ENCODE assay signal across 17 cellular contexts in the genomic region with DNA sequence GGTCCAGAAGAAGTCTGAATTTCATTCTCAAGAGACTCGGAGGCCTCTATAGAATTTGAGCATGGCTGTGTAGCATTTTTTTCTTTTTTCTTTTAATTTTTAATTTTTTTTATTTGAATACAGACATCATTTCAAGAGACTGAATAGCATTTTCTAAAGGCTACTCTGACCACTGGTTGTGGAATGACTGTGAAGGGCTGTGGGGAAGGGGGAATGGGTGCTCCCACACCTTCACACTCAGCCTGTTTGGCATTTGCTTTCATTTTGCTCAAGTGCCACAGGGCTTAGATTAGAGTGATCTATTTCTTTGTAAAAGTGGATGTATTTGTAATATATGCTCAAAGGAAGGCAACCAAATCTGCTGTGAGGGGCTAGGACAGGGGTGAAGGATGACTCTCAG.
DNase-seq lines count a peak whose midpoint lies in the region; ATAC-seq and TF ChIP-seq lines count a peak whose summit lies in the region.
"Had no signal": no experiment of that assay in that cellular context is flagged by ENCODE, and none has a peak within 500 bp of the region (broad histone marks: within the 10 kb centered on the region; RNA-seq: fewer than 3 reads in every experiment).

No MANE protein-coding gene starts in this region.

- H3K79me1 ChIP-seq in mesenchymal stem cell (replicated peaks; ENCODE audit: low read length, poor library complexity, severe bottlenecking), result no peaks in the 10 kb centered on the region

- H3K14ac ChIP-seq in mesenchymal stem cell (ENCODE audit: low read length in 2 of 2), result no peak overlapping the region

- no peak overlapping the region for H3K4me2 ChIP-seq in mesenchymal stem cell (ENCODE audit: low read length, poor library complexity, severe bottlenecking)

- no peak overlapping the region for H3K4ac ChIP-seq in mesenchymal stem cell (ENCODE audit: low read depth in 1 of 2, low read length in 2 of 2)

- H3K9ac ChIP-seq in mesenchymal stem cell (ENCODE audit: low read length), result no peak overlapping the region

- H2BK12ac ChIP-seq in mesenchymal stem cell (ENCODE audit: low read length in 2 of 2), result no peak overlapping the region

- H4K8ac ChIP-seq in mesenchymal stem cell (ENCODE audit: low read length), result no peak overlapping the region

- no peak overlapping the region for H2BK120ac ChIP-seq in mesenchymal stem cell (ENCODE audit: low read depth, low read length)

- POLR2A ChIA-PET in naive thymus-derived CD4-positive, alpha-beta T cell (lab: Charles Lee), result no interaction called here

- H3K4me3 ChIP-seq in mesenchymal stem cell (ENCODE audit: insufficient read depth in 1 of 2, low read depth in 1 of 2, low read length in 2 of 2), result no peak overlapping the region
- H3K4me3 ChIP-seq in naive thymus-derived CD4-positive, alpha-beta T cell (ENCODE audit: low read length), result no peak overlapping the region
- H3K4me3 ChIP-seq: heart right ventricle, uterus had no signal

- no peaks in the 10 kb centered on the region for H3K36me3 ChIP-seq in mesenchymal stem cell (ENCODE audit: control insufficient read depth in 1 of 2, insufficient read depth in 2 of 2, low read depth in 1 of 2, low read length in 2 of 2)
- H3K36me3 ChIP-seq in naive thymus-derived CD4-positive, alpha-beta T cell (ENCODE audit: control insufficient read depth in 2 of 3, insufficient read depth in 3 of 3, low read length in 3 of 3), result no peaks in the 10 kb centered on the region
- H3K36me3 ChIP-seq: BE2C, heart right ventricle, uterus had no signal

- H3K4me1 Mint-ChIP-seq in naive thymus-derived CD4-positive, alpha-beta T cell, result no peaks in the 10 kb centered on the region

- no peak overlapping the region for H2BK15ac ChIP-seq in mesenchymal stem cell (ENCODE audit: low read depth, poor library complexity, severe bottlenecking)

- H3K36me3 Mint-ChIP-seq in naive thymus-derived CD4-positive, alpha-beta T cell, result no peaks in the 10 kb centered on the region

- peaks cover 0 to 5% (median 0%) of the 10 kb centered on the region in 11 donors for H3K9me3 Mint-ChIP-seq in naive thymus-derived CD4-positive, alpha-beta T cell

- ATAC-seq in GM18511 (IDR thresholded peaks at IDR 0.05; ENCODE audit: unreplicated experiment) (peak; percentile 93), GM19452 (IDR thresholded peaks at IDR 0.05; ENCODE audit: unreplicated experiment) (peak; percentile 75), HG02938 (IDR thresholded peaks at IDR 0.05; ENCODE audit: unreplicated experiment) (peak; percentile 83), HG03469 (IDR thresholded peaks at IDR 0.05; ENCODE audit: unreplicated experiment) (peak; percentile 64), GM18505 (IDR thresholded peaks at IDR 0.05; ENCODE audit: unreplicated experiment) (no peak)
- ATAC-seq in naive thymus-derived CD4-positive, alpha-beta T cell, result no peak
- ATAC-seq: heart right ventricle, SK-N-SH treated with all-trans-retinoic acid at 6 μM for 48 hours had no signal

- no peaks in the 10 kb centered on the region for H3K27me3 ChIP-seq in mesenchymal stem cell (ENCODE audit: control insufficient read depth in 1 of 2, insufficient read depth in 1 of 2, low read length in 2 of 2)
- no peaks in the 10 kb centered on the region for H3K27me3 ChIP-seq in naive thymus-derived CD4-positive, alpha-beta T cell (ENCODE audit: control insufficient read depth in 2 of 2, insufficient read depth in 2 of 2, low read length in 2 of 2)
- H3K27me3 ChIP-seq: BE2C, heart right ventricle, uterus had no signal

- H3K23ac ChIP-seq in mesenchymal stem cell (ENCODE audit: low read length in 2 of 2), result no peak overlapping the region

- H3K27ac ChIP-seq in mesenchymal stem cell (ENCODE audit: low read length, poor library complexity, severe bottlenecking), result no peak overlapping the region
- no peak overlapping the region for H3K27ac ChIP-seq in naive thymus-derived CD4-positive, alpha-beta T cell (ENCODE audit: low read depth, low read length)
- H3K27ac ChIP-seq: heart right ventricle, uterus had no signal

- CTCF ChIA-PET in naive thymus-derived CD4-positive, alpha-beta T cell (lab: Charles Lee), result interaction anchor here (0.5 kb wide), 1 partner anchor 78 kb away, joined by 3 read pairs; no protein-coding TSS in a partner anchor

- no CpG with 5 or more reads among the region's 1 CpG for WGBS in mesenchymal stem cell

- H2AK5ac ChIP-seq in mesenchymal stem cell (ENCODE audit: low read length, severe bottlenecking), result no peak overlapping the region

- intact Hi-C loops in naive thymus-derived CD4-positive, alpha-beta T cell (cut with micrococcal nuclease), result no loop called here

- H2BK5ac ChIP-seq in mesenchymal stem cell (ENCODE audit: low read depth, low read length, poor library complexity, severe bottlenecking), result no peak overlapping the region

- H3K9me3 ChIP-seq in mesenchymal stem cell (ENCODE audit: control insufficient read depth, low read length), result no peaks in the 10 kb centered on the region
- no peaks in the 10 kb centered on the region for H3K9me3 ChIP-seq in naive thymus-derived CD4-positive, alpha-beta T cell (ENCODE audit: control insufficient read depth in 2 of 3, low read length in 3 of 3)
- H3K9me3 ChIP-seq: BE2C, heart right ventricle, uterus had no signal

- no peak overlapping the region for H3K18ac ChIP-seq in mesenchymal stem cell (ENCODE audit: low read depth in 1 of 2, low read length in 2 of 2)

- DNase-seq in mesenchymal stem cell (no peak), D341Med (ENCODE audit: low spot score) (no peak)
- DNase-seq in naive thymus-derived CD4-positive, alpha-beta T cell, result no peak
- DNase-seq: activated CD4-positive, alpha-beta T cell treated with anti-CD3 and anti-CD28 coated beads for 4 hours; BE2C; heart right ventricle; NCI-H2107; NCI-H510A treated with DMSO at 0.1 percent for 48 hours; stimulated activated CD4-positive, alpha-beta T cell treated with anti-CD3 and anti-CD28 coated beads, Interleukin-4, amount 100 ng/mL, for 4 hours; T-helper 9 cell; uterus had no signal

- no peak overlapping the region for H3K27ac Mint-ChIP-seq in naive thymus-derived CD4-positive, alpha-beta T cell

- TF ChIP-seq POLR2A in GM18505 (IDR thresholded peaks at IDR 0.05; ENCODE audit: borderline replicate concordance, extremely low read depth, insufficient read depth, insufficient read length), result no peak

- H3K4me3 Mint-ChIP-seq in naive thymus-derived CD4-positive, alpha-beta T cell, result no peak overlapping the region

- H3K4me1 ChIP-seq in mesenchymal stem cell (ENCODE audit: control insufficient read depth, insufficient read depth, low read depth, low read length), result no peaks in the 10 kb centered on the region
- no peaks in the 10 kb centered on the region for H3K4me1 ChIP-seq in naive thymus-derived CD4-positive, alpha-beta T cell (ENCODE audit: control insufficient read depth in 2 of 2, insufficient read depth in 2 of 2, low read length in 2 of 2)
- H3K4me1 ChIP-seq: BE2C, uterus had no signal

- no peak overlapping the region for H4K91ac ChIP-seq in mesenchymal stem cell (ENCODE audit: low read length)

- H2AFZ ChIP-seq in mesenchymal stem cell (ENCODE audit: low read depth, low read length), result no peak overlapping the region

- peaks cover 0 to 18% (median 7%) of the 10 kb centered on the region in 5 donors for H3K27me3 Mint-ChIP-seq in naive thymus-derived CD4-positive, alpha-beta T cell

Comparison
In these comparisons a context has a peak if more than half of its experiments do, and no peak if none do; other contexts are left out.
1. ATAC-seq: peak in GM18511 (single experiment), GM19452 (single experiment), HG02938 (single experiment) and HG03469 (single experiment); none in naive thymus-derived CD4-positive, alpha-beta T cell (single experiment) and GM18505 (single experiment).